ENCODE assay signal across 8 cellular contexts in genomic region chr19:53158119-53158656, GRCh38. TPM values are rescaled to one million over a fixed set of nuclear protein-coding genes. Genes with fewer than 3 reads are reported as not detected.
DNase-seq lines count a peak whose midpoint lies in the region; ATAC-seq and TF ChIP-seq lines count a peak whose summit lies in the region.

No MANE protein-coding gene starts in this region.

- H3K27ac ChIP-seq in AG04450 (ENCODE audit: low read depth, low read length) (no peak overlapping the region), HEK293 (ENCODE audit: extremely low read depth, low read depth, low read length) (no peak overlapping the region), muscle layer of colon (ENCODE audit: low read depth, low read length) (peak overlapping the region; percentile 75), stomach (peak overlapping the region; percentile 69 to 85 (median 80))

- H3K4me1 ChIP-seq in HEK293 (ENCODE audit: control insufficient read depth, insufficient read depth, low read length) (no peaks in the 10 kb centered on the region), muscle layer of colon (ENCODE audit: insufficient read depth, low read length) (peaks cover 4% of the 10 kb centered on the region), stomach (peaks cover 12 to 20% (median 15%) of the 10 kb centered on the region in 4 donors)

- peaks cover 33% of the 10 kb centered on the region for H3K9me3 Mint-ChIP-seq in activated CD8-positive, alpha-beta T cell treated with anti-CD3 and anti-CD28 coated beads, Interleukin-2, amount 10 ng/mL, durations not matched to agents 7 days and 5 days (ENCODE audit: insufficient read depth)

- no peaks in the 10 kb centered on the region for H3K36me3 ChIP-seq in HEK293 (ENCODE audit: control insufficient read depth in 2 of 2, insufficient read depth in 1 of 2, low read length in 2 of 2)
- H3K36me3 ChIP-seq in muscle layer of colon (ENCODE audit: insufficient read depth, low read length): no peaks in the 10 kb centered on the region
- peaks cover 6 to 33% (median 22%) of the 10 kb centered on the region in 4 donors for H3K36me3 ChIP-seq in stomach

- H3K9ac ChIP-seq in muscle layer of colon (ENCODE audit: low read length): peak overlapping the region; percentile 44

- CTCF ChIA-PET in AG04450 (lab: Charles Lee) (no interaction called here), HEK293 (lab: Yijun Ruan, JAX) (no interaction called here)
- CTCF ChIA-PET in activated CD8-positive, alpha-beta T cell treated with anti-CD3 and anti-CD28 coated beads, Interleukin-2, amount 10 ng/mL, durations not matched to agents 7 days and 5 days (lab: Charles Lee): no interaction called here

- POLR2A ChIA-PET in AG04450 (lab: Yijun Ruan, JAX) (interaction anchor here (0.7 kb wide), 1 partner anchor 38 kb away, joined by 3 read pairs; no protein-coding TSS in a partner anchor), HEK293 (lab: Yijun Ruan, JAX) (no interaction called here)
- POLR2A ChIA-PET in activated CD8-positive, alpha-beta T cell treated with anti-CD3 and anti-CD28 coated beads, Interleukin-2, amount 10 ng/mL, durations not matched to agents 7 days and 5 days (lab: Charles Lee): interaction anchor here (0.6 to 0.7 kb wide), 2 partner anchors 25 to 236 kb away, joined by 3 read pairs; no protein-coding TSS in a partner anchor

- H3K9me3 ChIP-seq in AG04450 (ENCODE audit: control insufficient read depth, insufficient read depth, low read length) (peaks cover 28% of the 10 kb centered on the region), HEK293 (ENCODE audit: control insufficient read depth, insufficient read depth, low read depth, low read length) (no peaks in the 10 kb centered on the region), muscle layer of colon (ENCODE audit: low read length) (no peaks in the 10 kb centered on the region), stomach (peaks cover 3 to 53% (median 32%) of the 10 kb centered on the region in 4 donors)

- H3K27me3 ChIP-seq in AG04450 (ENCODE audit: control insufficient read depth, insufficient read depth, low read length): no peaks in the 10 kb centered on the region
- H3K27me3 ChIP-seq in muscle layer of colon (ENCODE audit: control insufficient read depth in 1 of 2, insufficient read depth in 2 of 2, low read length in 2 of 2): no peaks in the 10 kb centered on the region
- H3K27me3 ChIP-seq in stomach: no peaks in the 10 kb centered on the region

- H3K4me1 Mint-ChIP-seq in activated CD8-positive, alpha-beta T cell treated with anti-CD3 and anti-CD28 coated beads, Interleukin-2, amount 10 ng/mL, durations not matched to agents 7 days and 5 days (ENCODE audit: low read depth): peaks cover 24% of the 10 kb centered on the region

- H3K4me3 ChIP-seq in AG04450 (ENCODE audit: low read depth, low read length) (peak overlapping the region; percentile 71), HEK293 (ENCODE audit: low read depth, low read length) (peak overlapping the region; percentile 38), muscle layer of colon (ENCODE audit: low read depth in 1 of 2, low read length in 2 of 2) (peak overlapping the region; percentile 52 to 76), stomach (peak overlapping the region; percentile 56 to 78 (median 60))

- H3K27me3 Mint-ChIP-seq in activated CD8-positive, alpha-beta T cell treated with anti-CD3 and anti-CD28 coated beads, Interleukin-2, amount 10 ng/mL, durations not matched to agents 7 days and 5 days (ENCODE audit: low read depth): no peaks in the 10 kb centered on the region

- peak overlapping the region; percentile 84 for H3K4me3 Mint-ChIP-seq in activated CD8-positive, alpha-beta T cell treated with anti-CD3 and anti-CD28 coated beads, Interleukin-2, amount 10 ng/mL, durations not matched to agents 7 days and 5 days

- intact Hi-C loops in stomach (cut with DNase I; ENCODE audit: low total_unique reads): no loop called here

- H3K36me3 Mint-ChIP-seq in activated CD8-positive, alpha-beta T cell treated with anti-CD3 and anti-CD28 coated beads, Interleukin-2, amount 10 ng/mL, durations not matched to agents 7 days and 5 days (ENCODE audit: low read depth): peaks cover 53% of the 10 kb centered on the region

- 0 to 2% (median 1%) methylated on average over 35 to 41 of the region's 41 CpGs for WGBS in stomach, 5 donors

- no peak for TF ChIP-seq POLR2A in stomach (IDR thresholded peaks at IDR 0.05)

- DNase-seq in AG04450 (ENCODE audit: low read depth, low spot score) (no peak), stomach (peak; percentile 29), NCI-H226 (no peak)
- DNase-seq in activated CD8-positive, alpha-beta T cell treated with anti-CD3 and anti-CD28 coated beads, Interleukin-2, amount 10 ng/mL, durations not matched to agents 7 days and 5 days: peak; percentile 57

- ATAC-seq in activated CD8-positive, alpha-beta T cell treated with anti-CD3 and anti-CD28 coated beads, Interleukin-2, amount 10 ng/mL, durations not matched to agents 7 days and 5 days: peak; percentile 48
- ATAC-seq in esophagus mucosa (peak; percentile 26), GM18870 (IDR thresholded peaks at IDR 0.05; ENCODE audit: unreplicated experiment) (no peak)

- peak overlapping the region; percentile 83 for H3K27ac Mint-ChIP-seq in activated CD8-positive, alpha-beta T cell treated with anti-CD3 and anti-CD28 coated beads, Interleukin-2, amount 10 ng/mL, durations not matched to agents 7 days and 5 days

- TF ChIP-seq CTCF in AG04450 (IDR thresholded peaks at IDR 0.05; ENCODE audit: low read depth, low read length) (no peak), HEK293 (tag by site-specific recombination; IDR thresholded peaks at IDR 0.05) (no peak), stomach (IDR thresholded peaks at IDR 0.05) (no peak)

- TF ChIP-seq EP300 in stomach (IDR thresholded peaks at IDR 0.05): no peak

TF ChIP-seq in HEK293, 187 proteins besides CTCF, POLR2A, EP300 and RAD21:
- TF ChIP-seq ZNF596 (tag by site-specific recombination; IDR thresholded peaks at IDR 0.05) (no peak), ZNF658 (tag by site-specific recombination; IDR thresholded peaks at IDR 0.05) (no peak), GLI4 (tag by site-specific recombination; IDR thresholded peaks at IDR 0.05) (no peak), ZEB2 (tag by site-specific recombination; IDR thresholded peaks at IDR 0.05) (no peak)

RNA-seq across cellular contexts. Expression of gene ZNF347, which starts 0.7 kb away (rescaled TPM):
- 5.8 and 6.6 TPM in 2 replicates for polyA plus RNA-seq in AG04450 (2011; rRNA removed)
- 5.7 and 10.8 TPM in 2 replicates for polyA minus RNA-seq in AG04450 (2011; rRNA and poly(A)+ RNA removed)
- 10 to 100 TPM; 12.8 to 13.7 TPM for total RNA-seq in activated CD8-positive, alpha-beta T cell treated with anti-CD3 and anti-CD28 coated beads, Interleukin-2, amount 10 ng/mL, durations not matched to agents 7 days and 5 days
- total RNA-seq in esophagus mucosa: 2.6 TPM
- 10 to 100 TPM in 3 of 5 donors, 1 to 10 TPM in 2; 3.9 to 19.3 (median 12.5) TPM for total RNA-seq in stomach
- 1 to 10 TPM; 1.3 to 2.3 (median 1.4) TPM for polyA plus RNA-seq in stomach

RNA-seq across cellular contexts. Expression of gene ZNF415, which starts 25.5 kb away (rescaled TPM):
- polyA plus RNA-seq in AG04450 (2011; rRNA removed): 14.5 and 19.3 TPM in 2 replicates
- 10.5 and 15.6 TPM in 2 replicates for polyA minus RNA-seq in AG04450 (2011; rRNA and poly(A)+ RNA removed)
- total RNA-seq in activated CD8-positive, alpha-beta T cell treated with anti-CD3 and anti-CD28 coated beads, Interleukin-2, amount 10 ng/mL, durations not matched to agents 7 days and 5 days: 1 to 10 TPM; 1.4 to 1.9 TPM
- 0.28 TPM for total RNA-seq in esophagus mucosa
- total RNA-seq in stomach: 100 to 1,000 TPM in 1 of 5 donors, 10 to 100 TPM in 2, 1 to 10 TPM in 1, under 1 TPM in 1; 0.29 to 281 (median 15.2) TPM
- polyA plus RNA-seq in stomach: 10 to 100 TPM in 1 of 3 donors, 1 to 10 TPM in 2; 5.5 to 11.2 (median 6.5) TPM

RNA-seq across cellular contexts. Expression of gene ZNF665, which starts 35.0 kb away (rescaled TPM):
- polyA plus RNA-seq in AG04450 (2011; rRNA removed): 3.2 and 4.1 TPM in 2 replicates
- 1.6 and 4.0 TPM in 2 replicates for polyA minus RNA-seq in AG04450 (2011; rRNA and poly(A)+ RNA removed)
- 1 to 10 TPM; 4.9 to 5.9 TPM for total RNA-seq in activated CD8-positive, alpha-beta T cell treated with anti-CD3 and anti-CD28 coated beads, Interleukin-2, amount 10 ng/mL, durations not matched to agents 7 days and 5 days
- total RNA-seq in esophagus mucosa: 0.56 TPM
- 1 to 10 TPM in 4 of 5 donors, under 1 TPM in 1; 0.72 to 9.5 (median 1.8) TPM for total RNA-seq in stomach
- 1 to 10 TPM; 1.2 to 2.9 (median 2.3) TPM for polyA plus RNA-seq in stomach

RNA-seq across cellular contexts. Expression of gene ZNF160, which starts 55.0 kb away (rescaled TPM):
- polyA plus RNA-seq in AG04450 (2011; rRNA removed) (19.4 and 23.7 TPM in 2 replicates), stomach (10 to 100 TPM in 1 of 3 donors, 1 to 10 TPM in 2; 7.3 to 13.5 (median 9.2) TPM)
- 20.8 and 26.1 TPM in 2 replicates for polyA minus RNA-seq in AG04450 (2011; rRNA and poly(A)+ RNA removed)
- 10 to 100 TPM; 36.5 to 42.2 TPM for total RNA-seq in activated CD8-positive, alpha-beta T cell treated with anti-CD3 and anti-CD28 coated beads, Interleukin-2, amount 10 ng/mL, durations not matched to agents 7 days and 5 days
- total RNA-seq in esophagus mucosa (9.2 TPM), stomach (10 to 100 TPM; 28.1 to 96.0 (median 56.7) TPM)

Comparison
In these comparisons a context has a peak if more than half of its experiments do, and no peak if none do; other contexts are left out.
1. DNase-seq: peak in activated CD8-positive, alpha-beta T cell treated with anti-CD3 and anti-CD28 coated beads, Interleukin-2, amount 10 ng/mL, durations not matched to agents 7 days and 5 days (single experiment) and stomach (single experiment); none in AG04450 (single experiment) and NCI-H226 (single experiment).
2. H3K27ac ChIP-seq: peak in muscle layer of colon (single experiment) and stomach (5 of 5); none in AG04450 (single experiment) and HEK293 (single experiment).
3. Peak in every context shown above with its lines, with median percentiles within 50 percentile points of each other: H3K4me3 ChIP-seq.